Comparison of ENCODE assay signal across 9 cellular contexts in genomic region chr19:48415395-48415794, GRCh38. TPM values are rescaled to one million over a fixed set of nuclear protein-coding genes. Genes with fewer than 3 reads are reported as not detected.
A peak's percentile ranks its signal among the peaks of the same experiment; 100 is the strongest.
DNase-seq lines count a peak whose midpoint lies in the region; ATAC-seq and TF ChIP-seq lines count a peak whose summit lies in the region.
"Had no signal": no experiment of that assay in that cellular context is flagged by ENCODE, and none has a peak within 500 bp of the region (broad histone marks: within the 10 kb centered on the region; RNA-seq: fewer than 3 reads in every experiment).

No MANE protein-coding gene starts in this region.

- H3K4me1 ChIP-seq in ovary (ENCODE audit: insufficient read depth) (no peaks in the 10 kb centered on the region), upper lobe of right lung (no peaks in the 10 kb centered on the region)

- H3K27ac ChIP-seq in ovary (no peak overlapping the region), upper lobe of right lung (no peak overlapping the region)

- TF ChIP-seq EP300 in ovary (IDR thresholded peaks at IDR 0.05), result no peak

- H3K4me3 ChIP-seq in ovary (no peak overlapping the region), upper lobe of right lung (peak overlapping the region; percentile 19)

- DNase-seq in EH (ENCODE audit: low read depth), result peak; percentile 72
- DNase-seq in NCI-H460 (ENCODE audit: extremely low read depth, low read depth), result peak; percentile 50
- peak; percentile 59 for DNase-seq in activated CD8-positive, alpha-beta memory T cell treated with anti-CD3 and anti-CD28 coated beads, Interleukin-2, amount 50 U/mL, for 4 hours
- peak in 3 of 5 donors; percentile 28 to 51 (median 38) for DNase-seq in ovary
- DNase-seq in upper lobe of right lung, result peak; percentile 87
- no peak for DNase-seq in NCI-H2107 treated with DMSO at 0.1 percent for 48 hours (lab: John Stamatoyannopoulos, UW; ENCODE audit: unreplicated experiment)
- no peak for DNase-seq in NCI-H1105 treated with DMSO at 0.1 percent for 48 hours (lab: John Stamatoyannopoulos, UW)

- ATAC-seq in esophagus mucosa (peak; percentile 83), upper lobe of right lung (peak; percentile 96)

- no peak for TF ChIP-seq CTCF in ovary (IDR thresholded peaks at IDR 0.05)
- TF ChIP-seq CTCF in upper lobe of right lung (IDR thresholded peaks at IDR 0.05), result no peak

- H3K36me3 ChIP-seq in ovary (no peaks in the 10 kb centered on the region), upper lobe of right lung (no peaks in the 10 kb centered on the region)

- 36 to 40% (median 36%) methylated on average over 14 of the region's 14 CpGs for WGBS in ovary, 3 donors

- TF ChIP-seq POLR2A in ovary (IDR thresholded peaks at IDR 0.05), result no peak

- no peaks in the 10 kb centered on the region for H3K9me3 ChIP-seq in ovary
- H3K9me3 ChIP-seq in upper lobe of right lung, result no peaks in the 10 kb centered on the region

- H3K27me3 ChIP-seq in ovary (no peaks in the 10 kb centered on the region), upper lobe of right lung (peaks cover 31% of the 10 kb centered on the region)

- intact Hi-C loops in ovary (cut with DNase I) (no loop called here), upper lobe of right lung (cut with DNase I) (no loop called here)

RNA-seq across cellular contexts. Expression of gene GRIN2D, which starts 21.9 kb away (rescaled TPM):
- 0.25 and 0.40 TPM in 2 replicates for total RNA-seq in NCI-H460 (2014; rRNA removed; shearing (Covaris generic))
- 0.36 and 0.53 TPM in 2 replicates for polyA plus RNA-seq in NCI-H460 (2014; cell fraction: nucleus; rRNA removed)
- total RNA-seq in esophagus mucosa (0.04 TPM), ovary (under 1 TPM in 6 of 7 donors, not detected in 1; 0.10 to 0.32 (median 0.18) TPM), upper lobe of right lung (0.61 TPM)
- under 1 TPM; 0.12 TPM for polyA plus RNA-seq in ovary
- polyA plus RNA-seq: IgD-negative memory B cell had no signal

RNA-seq across cellular contexts. Expression of gene KDELR1, which starts 24.0 kb away (rescaled TPM):
- total RNA-seq in NCI-H460 (2014; rRNA removed; shearing (Covaris generic)), result 78.2 and 78.7 TPM in 2 replicates
- polyA plus RNA-seq in NCI-H460 (2014; cell fraction: nucleus; rRNA removed), result 57.1 and 61.6 TPM in 2 replicates
- total RNA-seq in esophagus mucosa, result 86.6 TPM
- total RNA-seq in ovary, result 100 to 1,000 TPM in 6 of 7 donors, 10 to 100 TPM in 1; 94.0 to 202 (median 170) TPM
- polyA plus RNA-seq in ovary, result 100 to 1,000 TPM; 180 to 333 TPM
- total RNA-seq in upper lobe of right lung, result 138 TPM

RNA-seq across cellular contexts. Expression of gene GRWD1, which starts 30.4 kb away (rescaled TPM):
- 19.3 and 26.3 TPM in 2 replicates for total RNA-seq in NCI-H460 (2014; rRNA removed; shearing (Covaris generic))
- polyA plus RNA-seq in NCI-H460 (2014; cell fraction: nucleus; rRNA removed), result 31.3 and 45.0 TPM in 2 replicates
- total RNA-seq in esophagus mucosa, result 24.6 TPM
- total RNA-seq in ovary, result 10 to 100 TPM; 16.5 to 41.9 (median 32.5) TPM
- polyA plus RNA-seq in ovary, result 10 to 100 TPM in 1 of 2 donors, 1 to 10 TPM in 1; 9.5 to 14.8 TPM
- 27.1 TPM for total RNA-seq in upper lobe of right lung

RNA-seq across cellular contexts. Expression of gene KCNJ14, which starts 40.0 kb away (rescaled TPM):
- 1.8 and 2.0 TPM in 2 replicates for total RNA-seq in NCI-H460 (2014; rRNA removed; shearing (Covaris generic))
- polyA plus RNA-seq in NCI-H460 (2014; cell fraction: nucleus; rRNA removed), result 2.3 and 2.9 TPM in 2 replicates
- total RNA-seq in esophagus mucosa (0.76 TPM), ovary (1 to 10 TPM in 5 of 7 donors, under 1 TPM in 2; 0.48 to 2.2 (median 1.4) TPM), upper lobe of right lung (1.1 TPM)
- polyA plus RNA-seq in ovary, result under 1 TPM; 0.56 to 0.63 TPM

RNA-seq across cellular contexts. Expression of gene SYNGR4, which starts 51.2 kb away (rescaled TPM):
- 0.17 TPM in 1 of 2 replicates, not detected in the other for total RNA-seq in NCI-H460 (2014; rRNA removed; shearing (Covaris generic))
- 0.42 TPM in 1 of 2 replicates, not detected in the other for polyA plus RNA-seq in NCI-H460 (2014; cell fraction: nucleus; rRNA removed)
- total RNA-seq in esophagus mucosa, result not detected
- total RNA-seq in ovary, result not detected
- not detected for polyA plus RNA-seq in ovary
- total RNA-seq in upper lobe of right lung, result not detected
- polyA plus RNA-seq: IgD-negative memory B cell had no signal

Comparison
In these comparisons a context has a peak if more than half of its experiments do, and no peak if none do; other contexts are left out.
1. DNase-seq: peak in EH (single experiment), NCI-H460 (single experiment), activated CD8-positive, alpha-beta memory T cell treated with anti-CD3 and anti-CD28 coated beads, Interleukin-2, amount 50 U/mL, for 4 hours (single experiment), ovary (3 of 5) and upper lobe of right lung (single experiment); none in NCI-H2107 treated with DMSO at 0.1 percent for 48 hours (single experiment) and NCI-H1105 treated with DMSO at 0.1 percent for 48 hours (single experiment).